In the genomic region with DNA sequence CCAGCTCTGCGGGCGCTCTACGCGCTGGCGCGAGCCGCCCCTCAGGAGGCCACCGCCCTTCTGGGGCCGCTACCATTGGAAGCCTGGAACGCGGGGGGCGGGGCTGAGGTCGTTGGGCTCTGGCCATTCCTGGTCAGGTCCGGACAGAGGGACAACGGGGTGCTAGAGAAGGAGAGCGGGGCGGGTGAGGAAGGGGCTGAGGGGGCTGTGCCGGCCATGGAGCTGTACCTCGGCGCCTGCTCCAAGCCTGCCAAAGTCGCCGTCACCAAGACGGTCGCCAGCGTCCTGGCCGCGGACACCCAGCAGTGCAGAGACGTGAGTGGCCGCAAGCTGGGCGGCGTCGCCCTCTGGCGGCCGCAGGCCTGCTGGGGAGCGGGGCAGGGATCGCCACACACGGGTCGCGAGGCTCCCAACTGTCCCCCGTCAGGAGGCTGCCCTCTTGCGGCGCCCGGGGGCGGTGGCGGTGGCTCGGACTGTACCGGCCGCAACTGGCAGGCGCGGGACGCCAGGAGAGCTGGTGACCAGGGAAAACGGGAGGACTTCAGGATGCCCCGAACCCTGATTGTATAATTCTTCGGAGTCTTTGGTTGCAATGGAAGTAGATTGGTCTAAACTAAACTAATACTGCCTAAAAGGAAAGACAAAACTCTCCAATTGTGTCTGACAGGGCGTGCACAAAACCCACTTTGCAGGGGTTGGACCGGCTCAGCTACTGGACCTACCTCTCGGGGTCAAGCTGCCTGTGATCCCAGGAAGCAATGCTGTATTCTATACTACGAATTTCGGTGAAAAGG, we compare ENCODE assay signal across 7 cellular contexts. TPM values are rescaled to one million over a fixed set of nuclear protein-coding genes. Genes with fewer than 3 reads are reported as not detected.
DNase-seq lines count a peak whose midpoint lies in the region; ATAC-seq and TF ChIP-seq lines count a peak whose summit lies in the region.

A gene with protein sequence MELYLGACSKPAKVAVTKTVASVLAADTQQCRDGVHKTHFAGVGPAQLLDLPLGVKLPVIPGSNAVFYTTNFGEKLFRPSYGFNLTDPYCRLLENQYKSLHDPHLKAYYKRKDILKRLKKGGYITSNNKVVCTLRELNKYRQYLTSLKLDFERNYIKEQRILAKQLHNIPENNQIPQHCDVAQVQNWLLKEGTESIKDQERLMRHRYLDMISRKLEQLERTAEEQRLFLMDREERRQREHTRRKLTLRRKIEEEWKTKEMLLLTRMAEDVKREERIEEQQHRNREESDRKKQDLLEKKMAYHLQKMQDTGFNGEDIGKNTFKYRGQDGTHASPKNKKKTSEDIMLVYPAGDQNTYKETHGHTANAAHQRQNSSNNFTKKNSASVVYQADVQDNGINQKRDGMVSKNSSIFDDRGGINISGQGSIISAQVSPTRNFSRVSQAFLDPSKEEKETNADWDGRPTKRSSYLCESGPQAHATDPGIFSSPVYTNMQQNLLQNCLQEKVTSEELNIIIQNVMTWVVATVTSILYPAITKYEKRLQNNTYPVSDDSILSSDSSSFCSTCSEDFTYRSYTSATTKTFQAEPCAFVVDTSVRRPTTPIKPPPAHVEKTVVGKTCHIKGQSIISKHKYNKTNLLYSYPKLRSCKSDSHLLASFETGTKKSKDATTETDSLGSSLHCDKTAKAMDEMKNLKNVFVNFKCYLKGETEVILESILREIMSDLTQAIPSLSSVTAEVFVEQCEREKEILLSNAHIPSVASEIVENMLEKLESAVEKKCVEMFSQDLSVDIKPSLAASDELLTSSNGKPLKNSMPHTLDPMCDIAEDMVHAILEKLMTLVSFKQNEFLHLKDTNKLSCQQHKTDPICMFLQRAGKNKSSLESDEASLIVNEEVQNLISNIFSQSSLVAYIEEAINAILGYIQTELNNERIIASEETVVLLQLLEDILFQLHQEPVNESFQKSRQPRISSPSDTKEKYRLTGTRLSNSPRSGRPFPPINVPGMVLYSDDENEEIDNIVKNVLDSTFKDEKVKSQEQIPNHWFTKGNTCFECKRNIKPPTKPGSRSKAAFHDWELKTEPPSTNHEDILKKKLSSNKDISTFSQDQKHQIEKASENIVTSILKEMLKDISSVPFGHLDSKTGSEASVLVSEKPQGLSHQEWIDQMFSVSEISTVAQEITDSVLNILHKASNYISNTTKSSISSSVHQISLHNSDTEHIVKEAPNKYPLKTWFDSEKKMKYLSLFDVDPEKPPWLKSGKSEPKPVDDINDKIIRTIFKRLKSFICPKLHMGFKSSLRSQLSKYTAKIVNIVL (N-terminal part only) (plus strand): TSS at position 126 of the 794 bp plus-strand sequence. CDS start 91 bp downstream, at position 217.

- peak in 4 of 6 experiments; percentile 59 to 97 (median 96) for TF ChIP-seq CTCF in Peyer's patch (IDR thresholded peaks at IDR 0.05)

- no peaks in the 10 kb centered on the region for H3K27me3 ChIP-seq in Peyer's patch

- peak; percentile 95 for ATAC-seq in GM18508 (IDR thresholded peaks at IDR 0.05; ENCODE audit: insufficient read depth, unreplicated experiment)
- ATAC-seq in HG02642 (IDR thresholded peaks at IDR 0.05; ENCODE audit: poor library complexity, unreplicated experiment), result peak; percentile 98
- peak; percentile 99 for ATAC-seq in left lobe of liver

- peak within 1 kb of the TSS in 2 of 4 donors; percentile 50 to 51 for H3K4me3 ChIP-seq in Peyer's patch

- H3K27ac ChIP-seq in Peyer's patch, result no peak within 1 kb of the TSS

- H3K36me3 ChIP-seq in Peyer's patch, result no peaks in the 10 kb centered on the region

- no peaks in the 10 kb centered on the region for H3K9me3 ChIP-seq in Peyer's patch

- DNase-seq in Peyer's patch (peak in 2 of 3 donors; percentile 83 to 90), cortex of kidney (lab: John Stamatoyannopoulos, UW) (peak; percentile 34), left lobe of liver (ENCODE audit: low spot score) (peak; percentile 71), NCI-H2081 (lab: John Stamatoyannopoulos, UW) (no peak)
- DNase-seq in stimulated activated CD8-positive, alpha-beta memory T cell treated with anti-CD3 and anti-CD28 coated beads, Interleukin-4, amount 100 ng/mL, for 48 hours, result peak; percentile 67

- no peaks in the 10 kb centered on the region for H3K4me1 ChIP-seq in Peyer's patch

- TF ChIP-seq POLR2A in Peyer's patch (IDR thresholded peaks at IDR 0.05), result no peak

RNA-seq across cellular contexts. Expression of the gene that starts here (rescaled TPM):
- total RNA-seq in Peyer's patch (1 to 10 TPM; 1.7 to 8.4 (median 5.3) TPM), left lobe of liver (0.05 TPM)

Comparison
In these comparisons a context has a peak if more than half of its experiments do, and no peak if none do; other contexts are left out.
1. Peak in DNase-seq and ATAC-seq in left lobe of liver; RNA of the gene not detected or under 1 TPM.
2. DNase-seq: peak in Peyer's patch (2 of 3), cortex of kidney (single experiment) and stimulated activated CD8-positive, alpha-beta memory T cell treated with anti-CD3 and anti-CD28 coated beads, Interleukin-4, amount 100 ng/mL, for 48 hours (single experiment); none in NCI-H2081 (0 of 2).
3. Peak in every context shown above with its lines, with median percentiles within 50 percentile points of each other: ATAC-seq.